In the genomic region with DNA sequence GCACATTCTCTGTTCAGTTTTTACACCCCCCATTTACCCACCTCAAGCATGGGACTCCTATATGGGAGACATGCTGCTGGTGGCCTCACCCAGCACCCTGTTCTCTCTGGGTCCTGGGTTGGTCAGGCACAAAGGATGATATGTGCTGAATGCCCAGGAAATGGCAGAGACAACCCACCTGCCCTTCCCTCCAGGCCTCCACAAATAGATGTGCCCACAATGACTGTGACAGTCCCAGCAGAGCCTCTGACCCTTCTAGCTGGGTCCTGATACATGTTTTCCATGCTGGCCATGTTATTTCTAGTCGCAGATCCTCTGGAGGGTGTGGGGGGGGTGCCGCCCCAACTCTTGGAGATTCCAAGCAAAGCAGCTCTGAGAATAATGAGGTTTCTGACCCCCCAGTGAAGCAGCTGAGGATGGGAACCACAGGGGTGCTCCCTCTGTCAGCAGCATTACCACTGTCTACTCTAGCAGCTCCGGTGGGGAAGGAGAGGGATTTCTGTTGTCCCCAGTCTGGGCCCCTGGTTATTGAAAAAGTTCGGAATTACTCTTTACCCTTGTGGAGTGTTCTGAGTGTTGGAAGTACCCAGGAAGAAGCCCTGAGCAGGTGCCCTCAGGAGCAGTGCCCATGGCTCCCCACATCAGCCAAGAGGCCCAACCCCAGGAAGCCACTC, we compare ENCODE assay signal across 1 cellular context.
TF ChIP-seq lines count a peak whose summit lies in the region.

No MANE protein-coding gene starts in this region.

TF ChIP-seq in GM12878, 131 proteins besides CTCF, POLR2A, EP300 and RAD21:
- TF ChIP-seq POLR2AphosphoS5 (IDR thresholded peaks at IDR 0.05; ENCODE audit: low read length) (0 out of 2 replicates have a peak, but pooled peaks have one; percentile 11), RAD51 (IDR thresholded peaks at IDR 0.05) (no peak)
